ENCODE assay signal across 1 cellular context in the genomic region with DNA sequence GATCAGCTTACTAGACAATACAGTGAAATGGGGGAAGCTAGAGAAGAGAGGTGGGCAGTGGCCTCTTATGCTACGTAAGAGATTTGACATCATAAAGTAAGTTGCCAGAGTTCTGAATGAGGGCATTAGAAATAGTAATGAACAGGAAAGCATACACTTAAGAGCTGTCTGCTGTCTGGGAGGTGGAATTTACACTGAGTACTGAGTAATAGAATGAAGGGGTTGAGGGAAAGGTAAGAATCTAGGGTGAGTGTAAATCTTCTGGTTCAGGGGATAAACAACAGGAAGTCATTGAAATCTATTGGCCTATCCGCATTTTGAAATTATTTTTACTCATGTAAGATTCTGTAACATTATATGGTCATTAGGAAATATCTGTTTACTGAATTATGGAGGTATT.
TF ChIP-seq lines count a peak whose summit lies in the region.

No MANE protein-coding gene starts in this region.

TF ChIP-seq in IMR-90, 13 proteins besides CTCF, POLR2A, EP300 and RAD21 (continued from another document):
- TF ChIP-seq, protein P1, sequence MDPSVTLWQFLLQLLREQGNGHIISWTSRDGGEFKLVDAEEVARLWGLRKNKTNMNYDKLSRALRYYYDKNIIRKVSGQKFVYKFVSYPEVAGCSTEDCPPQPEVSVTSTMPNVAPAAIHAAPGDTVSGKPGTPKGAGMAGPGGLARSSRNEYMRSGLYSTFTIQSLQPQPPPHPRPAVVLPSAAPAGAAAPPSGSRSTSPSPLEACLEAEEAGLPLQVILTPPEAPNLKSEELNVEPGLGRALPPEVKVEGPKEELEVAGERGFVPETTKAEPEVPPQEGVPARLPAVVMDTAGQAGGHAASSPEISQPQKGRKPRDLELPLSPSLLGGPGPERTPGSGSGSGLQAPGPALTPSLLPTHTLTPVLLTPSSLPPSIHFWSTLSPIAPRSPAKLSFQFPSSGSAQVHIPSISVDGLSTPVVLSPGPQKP (IDR thresholded peaks at IDR 0.05; ENCODE audit: borderline replicate concordance, low read depth, low read length), result no peak
- no peak for TF ChIP-seq SMC3 (IDR thresholded peaks at IDR 0.05; ENCODE audit: low read depth, low read length)
- no peak for TF ChIP-seq NFE2L2 (IDR thresholded peaks at IDR 0.05; ENCODE audit: low read depth, low read length)
- TF ChIP-seq CEBPB (IDR thresholded peaks at IDR 0.05; ENCODE audit: low read depth, low read length), result no peak
- no peak for TF ChIP-seq FOS (IDR thresholded peaks at IDR 0.05; ENCODE audit: low read depth, low read length)
- no peak for TF ChIP-seq MAFK (IDR thresholded peaks at IDR 0.05; ENCODE audit: low read depth, low read length)
- no peak for TF ChIP-seq MXI1 (IDR thresholded peaks at IDR 0.05; ENCODE audit: borderline replicate concordance, low read depth, low read length)
- no peak for TF ChIP-seq MAZ (IDR thresholded peaks at IDR 0.05; ENCODE audit: borderline replicate concordance, low read depth, low read length)
- TF ChIP-seq CHD1 (IDR thresholded peaks at IDR 0.05; ENCODE audit: low read depth, low read length), result no peak
- TF ChIP-seq, protein P2, sequence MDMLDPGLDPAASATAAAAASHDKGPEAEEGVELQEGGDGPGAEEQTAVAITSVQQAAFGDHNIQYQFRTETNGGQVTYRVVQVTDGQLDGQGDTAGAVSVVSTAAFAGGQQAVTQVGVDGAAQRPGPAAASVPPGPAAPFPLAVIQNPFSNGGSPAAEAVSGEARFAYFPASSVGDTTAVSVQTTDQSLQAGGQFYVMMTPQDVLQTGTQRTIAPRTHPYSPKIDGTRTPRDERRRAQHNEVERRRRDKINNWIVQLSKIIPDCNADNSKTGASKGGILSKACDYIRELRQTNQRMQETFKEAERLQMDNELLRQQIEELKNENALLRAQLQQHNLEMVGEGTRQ (IDR thresholded peaks at IDR 0.05; ENCODE audit: low read depth, low read length), result no peak
